1 cellular context compared by ENCODE assay signal in genomic region chr9:122806661-122807060, GRCh38.
TF ChIP-seq lines count a peak whose summit lies in the region.

No MANE protein-coding gene starts in this region.

TF ChIP-seq in IMR-90, 13 proteins besides CTCF, POLR2A, EP300 and RAD21:
- TF ChIP-seq ELK1 (IDR thresholded peaks at IDR 0.05; ENCODE audit: borderline replicate concordance, low read depth, low read length) (no peak), CHD1 (IDR thresholded peaks at IDR 0.05; ENCODE audit: low read depth, low read length) (no peak), RCOR1 (IDR thresholded peaks at IDR 0.05; ENCODE audit: insufficient replicate concordance, low read length) (no peak), NFE2L2 (IDR thresholded peaks at IDR 0.05; ENCODE audit: low read depth, low read length) (no peak), MXI1 (IDR thresholded peaks at IDR 0.05; ENCODE audit: borderline replicate concordance, low read depth, low read length) (no peak), RFX5 (IDR thresholded peaks at IDR 0.05; ENCODE audit: low read depth, low read length) (no peak), CEBPB (IDR thresholded peaks at IDR 0.05; ENCODE audit: low read depth, low read length) (no peak), MAFK (IDR thresholded peaks at IDR 0.05; ENCODE audit: low read depth, low read length) (no peak), SMC3 (IDR thresholded peaks at IDR 0.05; ENCODE audit: low read depth, low read length) (no peak), MAZ (IDR thresholded peaks at IDR 0.05; ENCODE audit: borderline replicate concordance, low read depth, low read length) (no peak), USF2 (IDR thresholded peaks at IDR 0.05; ENCODE audit: low read depth, low read length) (no peak), FOS (IDR thresholded peaks at IDR 0.05; ENCODE audit: low read depth, low read length) (no peak), BHLHE40 (IDR thresholded peaks at IDR 0.05; ENCODE audit: low read depth, low read length) (no peak)
TF ChIP-seq in IMR-90: peak in this region for 0.
